In the genomic region with DNA sequence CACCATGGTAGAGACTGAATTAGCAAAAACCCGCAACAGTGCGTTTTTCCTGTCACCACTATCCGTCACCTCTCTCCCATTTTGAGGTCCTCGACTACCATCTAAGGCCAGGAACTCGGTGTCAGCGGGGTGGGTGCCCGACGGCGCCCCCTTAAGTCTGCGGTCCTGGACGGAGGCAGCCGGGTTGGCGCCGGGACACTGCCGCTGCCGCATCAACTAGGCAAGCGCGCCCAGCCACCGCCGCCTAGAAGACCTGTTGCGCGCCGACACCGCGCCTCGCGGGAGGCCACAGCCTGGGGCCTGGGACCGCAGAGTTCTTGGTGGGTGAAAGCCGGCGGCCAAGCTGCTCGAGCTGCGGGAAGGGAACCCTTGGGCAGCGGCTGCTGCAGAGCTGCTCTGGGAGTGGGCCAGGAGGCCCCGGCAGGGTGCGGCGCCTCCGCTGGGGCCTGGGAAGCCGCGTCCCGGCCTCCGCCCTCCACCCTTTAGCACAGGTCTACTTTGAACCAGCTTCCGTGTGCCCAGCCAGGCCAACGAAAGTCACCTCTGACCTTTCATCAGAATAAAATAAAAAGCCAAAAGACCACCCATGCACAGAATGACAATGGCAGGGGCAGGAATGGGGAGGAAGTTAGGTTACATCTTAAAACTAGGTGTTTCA, we compare ENCODE assay signal across 1 cellular context.
TF ChIP-seq lines count a peak whose summit lies in the region.

No MANE protein-coding gene starts in this region.

TF ChIP-seq in GM23338, 12 proteins besides CTCF, POLR2A, EP300 and RAD21 (continued from another document):
- TF ChIP-seq, protein P1, sequence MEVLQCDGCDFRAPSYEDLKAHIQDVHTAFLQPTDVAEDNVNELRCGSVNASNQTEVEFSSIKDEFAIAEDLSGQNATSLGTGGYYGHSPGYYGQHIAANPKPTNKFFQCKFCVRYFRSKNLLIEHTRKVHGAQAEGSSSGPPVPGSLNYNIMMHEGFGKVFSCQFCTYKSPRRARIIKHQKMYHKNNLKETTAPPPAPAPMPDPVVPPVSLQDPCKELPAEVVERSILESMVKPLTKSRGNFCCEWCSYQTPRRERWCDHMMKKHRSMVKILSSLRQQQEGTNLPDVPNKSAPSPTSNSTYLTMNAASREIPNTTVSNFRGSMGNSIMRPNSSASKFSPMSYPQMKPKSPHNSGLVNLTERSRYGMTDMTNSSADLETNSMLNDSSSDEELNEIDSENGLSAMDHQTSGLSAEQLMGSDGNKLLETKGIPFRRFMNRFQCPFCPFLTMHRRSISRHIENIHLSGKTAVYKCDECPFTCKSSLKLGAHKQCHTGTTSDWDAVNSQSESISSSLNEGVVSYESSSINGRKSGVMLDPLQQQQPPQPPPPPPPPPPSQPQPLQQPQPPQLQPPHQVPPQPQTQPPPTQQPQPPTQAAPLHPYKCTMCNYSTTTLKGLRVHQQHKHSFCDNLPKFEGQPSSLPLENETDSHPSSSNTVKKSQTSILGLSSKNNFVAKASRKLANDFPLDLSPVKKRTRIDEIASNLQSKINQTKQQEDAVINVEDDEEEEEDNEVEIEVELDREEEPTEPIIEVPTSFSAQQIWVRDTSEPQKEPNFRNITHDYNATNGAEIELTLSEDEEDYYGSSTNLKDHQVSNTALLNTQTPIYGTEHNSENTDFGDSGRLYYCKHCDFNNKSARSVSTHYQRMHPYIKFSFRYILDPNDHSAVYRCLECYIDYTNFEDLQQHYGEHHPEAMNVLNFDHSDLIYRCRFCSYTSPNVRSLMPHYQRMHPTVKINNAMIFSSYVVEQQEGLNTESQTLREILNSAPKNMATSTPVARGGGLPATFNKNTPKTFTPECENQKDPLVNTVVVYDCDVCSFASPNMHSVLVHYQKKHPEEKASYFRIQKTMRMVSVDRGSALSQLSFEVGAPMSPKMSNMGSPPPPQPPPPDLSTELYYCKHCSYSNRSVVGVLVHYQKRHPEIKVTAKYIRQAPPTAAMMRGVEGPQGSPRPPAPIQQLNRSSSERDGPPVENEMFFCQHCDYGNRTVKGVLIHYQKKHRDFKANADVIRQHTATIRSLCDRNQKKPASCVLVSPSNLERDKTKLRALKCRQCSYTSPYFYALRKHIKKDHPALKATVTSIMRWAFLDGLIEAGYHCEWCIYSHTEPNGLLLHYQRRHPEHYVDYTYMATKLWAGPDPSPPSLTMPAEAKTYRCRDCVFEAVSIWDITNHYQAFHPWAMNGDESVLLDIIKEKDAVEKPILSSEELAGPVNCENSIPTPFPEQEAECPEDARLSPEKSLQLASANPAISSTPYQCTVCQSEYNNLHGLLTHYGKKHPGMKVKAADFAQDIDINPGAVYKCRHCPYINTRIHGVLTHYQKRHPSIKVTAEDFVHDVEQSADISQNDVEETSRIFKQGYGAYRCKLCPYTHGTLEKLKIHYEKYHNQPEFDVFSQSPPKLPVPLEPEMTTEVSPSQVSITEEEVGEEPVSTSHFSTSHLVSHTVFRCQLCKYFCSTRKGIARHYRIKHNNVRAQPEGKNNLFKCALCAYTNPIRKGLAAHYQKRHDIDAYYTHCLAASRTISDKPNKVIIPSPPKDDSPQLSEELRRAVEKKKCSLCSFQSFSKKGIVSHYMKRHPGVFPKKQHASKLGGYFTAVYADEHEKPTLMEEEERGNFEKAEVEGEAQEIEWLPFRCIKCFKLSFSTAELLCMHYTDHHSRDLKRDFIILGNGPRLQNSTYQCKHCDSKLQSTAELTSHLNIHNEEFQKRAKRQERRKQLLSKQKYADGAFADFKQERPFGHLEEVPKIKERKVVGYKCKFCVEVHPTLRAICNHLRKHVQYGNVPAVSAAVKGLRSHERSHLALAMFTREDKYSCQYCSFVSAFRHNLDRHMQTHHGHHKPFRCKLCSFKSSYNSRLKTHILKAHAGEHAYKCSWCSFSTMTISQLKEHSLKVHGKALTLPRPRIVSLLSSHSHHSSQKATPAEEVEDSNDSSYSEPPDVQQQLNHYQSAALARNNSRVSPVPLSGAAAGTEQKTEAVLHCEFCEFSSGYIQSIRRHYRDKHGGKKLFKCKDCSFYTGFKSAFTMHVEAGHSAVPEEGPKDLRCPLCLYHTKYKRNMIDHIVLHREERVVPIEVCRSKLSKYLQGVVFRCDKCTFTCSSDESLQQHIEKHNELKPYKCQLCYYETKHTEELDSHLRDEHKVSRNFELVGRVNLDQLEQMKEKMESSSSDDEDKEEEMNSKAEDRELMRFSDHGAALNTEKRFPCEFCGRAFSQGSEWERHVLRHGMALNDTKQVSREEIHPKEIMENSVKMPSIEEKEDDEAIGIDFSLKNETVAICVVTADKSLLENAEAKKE (CRISPR knock-in tag; IDR thresholded peaks at IDR 0.05): no peak
- TF ChIP-seq JUNB (IDR thresholded peaks at IDR 0.05; ENCODE audit: unreplicated experiment) (no peak), EZH2 (IDR thresholded peaks at IDR 0.05; ENCODE audit: low read depth, unreplicated experiment) (peak; percentile 77)
- TF ChIP-seq, protein P2, sequence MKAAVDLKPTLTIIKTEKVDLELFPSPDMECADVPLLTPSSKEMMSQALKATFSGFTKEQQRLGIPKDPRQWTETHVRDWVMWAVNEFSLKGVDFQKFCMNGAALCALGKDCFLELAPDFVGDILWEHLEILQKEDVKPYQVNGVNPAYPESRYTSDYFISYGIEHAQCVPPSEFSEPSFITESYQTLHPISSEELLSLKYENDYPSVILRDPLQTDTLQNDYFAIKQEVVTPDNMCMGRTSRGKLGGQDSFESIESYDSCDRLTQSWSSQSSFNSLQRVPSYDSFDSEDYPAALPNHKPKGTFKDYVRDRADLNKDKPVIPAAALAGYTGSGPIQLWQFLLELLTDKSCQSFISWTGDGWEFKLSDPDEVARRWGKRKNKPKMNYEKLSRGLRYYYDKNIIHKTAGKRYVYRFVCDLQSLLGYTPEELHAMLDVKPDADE (IDR thresholded peaks at IDR 0.05): peak; percentile 36; the same call in 1 of the 2 replicates
